In the genomic region with DNA sequence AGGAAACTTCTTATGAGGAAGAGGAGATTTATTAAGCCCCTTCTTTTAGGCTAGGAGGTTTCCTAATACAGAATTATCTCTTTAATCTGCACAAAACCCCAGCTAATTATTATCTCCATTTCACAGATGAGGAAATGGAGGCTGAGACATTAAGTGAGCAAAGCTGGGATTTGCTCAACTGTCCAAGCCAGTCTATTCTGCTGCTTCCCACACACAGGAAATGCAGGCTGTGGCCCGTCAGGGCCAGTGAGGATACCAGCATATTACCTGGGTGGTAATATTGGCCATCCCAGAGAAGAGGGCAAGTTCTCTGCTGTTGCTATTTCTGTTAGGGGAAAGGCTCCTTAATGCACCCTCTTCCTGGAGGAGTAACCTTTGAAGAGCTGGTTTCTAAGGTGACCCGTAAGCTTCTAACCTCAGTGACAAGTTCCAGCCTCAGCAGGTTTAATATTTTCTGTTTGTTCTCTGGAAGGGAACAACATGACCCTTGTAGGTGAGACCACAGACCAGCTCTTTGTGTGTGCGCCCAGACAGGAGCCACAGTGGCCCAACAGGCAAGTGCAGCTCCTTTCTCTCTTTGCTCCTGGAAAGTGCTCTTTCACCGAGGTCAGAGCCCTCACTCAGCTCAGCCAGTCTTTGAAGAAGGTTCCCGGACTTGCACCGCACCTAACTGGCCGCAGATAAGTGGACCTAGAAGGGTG, we compare ENCODE assay signal across 12 cellular contexts. TPM values are rescaled to one million over a fixed set of nuclear protein-coding genes. Genes with fewer than 3 reads are reported as not detected.
DNase-seq lines count a peak whose midpoint lies in the region; ATAC-seq and TF ChIP-seq lines count a peak whose summit lies in the region.
"Had no signal": no experiment of that assay in that cellular context is flagged by ENCODE, and none has a peak within 500 bp of the region (broad histone marks: within the 10 kb centered on the region; RNA-seq: fewer than 3 reads in every experiment).

No MANE protein-coding gene starts in this region.

- H3K27me3 Mint-ChIP-seq in GM23338 (ENCODE audit: insufficient read depth, low read depth, poor library complexity): no peaks in the 10 kb centered on the region
- H3K27me3 Mint-ChIP-seq in nephron (ENCODE audit: low read depth): no peaks in the 10 kb centered on the region
- H3K27me3 Mint-ChIP-seq in HFFc6 (ENCODE audit: insufficient read depth): peaks cover 3% of the 10 kb centered on the region; the same call in 1 of the 2 replicates

- no peaks in the 10 kb centered on the region for H3K36me3 ChIP-seq in GM23338 (ENCODE audit: insufficient read depth)
- H3K36me3 ChIP-seq in SJSA1: no peaks in the 10 kb centered on the region
- H3K36me3 ChIP-seq in HAP-1 (replicated peaks): no peaks in the 10 kb centered on the region

- H3K9me3 ChIP-seq in SJSA1 (replicated peaks): no peaks in the 10 kb centered on the region
- no peaks in the 10 kb centered on the region for H3K9me3 ChIP-seq in HAP-1

- no peaks in the 10 kb centered on the region for H3F3A ChIP-seq in GM23338 (replicated peaks; ENCODE audit: low read depth)

- H3K9me2 ChIP-seq in GM23338 (ENCODE audit: insufficient read depth): no peaks in the 10 kb centered on the region

- H3K4me1 ChIP-seq in GM23338 (ENCODE audit: insufficient read depth): peaks cover 2% of the 10 kb centered on the region; the same call in 1 of the 2 replicates
- H3K4me1 ChIP-seq in SJSA1 (replicated peaks): peaks cover 17% of the 10 kb centered on the region
- H3K4me1 ChIP-seq in HAP-1: peaks cover 27% of the 10 kb centered on the region

- ATAC-seq in GM18868 (IDR thresholded peaks at IDR 0.05; ENCODE audit: unreplicated experiment): peak; percentile 34
- ATAC-seq in GM23338: no peak
- ATAC-seq: sciatic nerve had no signal

- intact Hi-C loops in posterior vena cava (cut with DNase I): no loop called here

- H3K27ac Mint-ChIP-seq in GM23338 (no peak overlapping the region), nephron (peak overlapping the region in 2 of 3 experiments; percentile 4 to 44), HFFc6 (no peak overlapping the region)

- no peak overlapping the region for H3K4me2 ChIP-seq in GM23338

- 0 out of 2 replicates have a peak overlapping the region, but pooled peaks have one; percentile 38 for H2AFZ ChIP-seq in GM23338
- H2AFZ ChIP-seq: GM23248 had no signal

- no peaks in the 10 kb centered on the region for H3K9me3 Mint-ChIP-seq in GM23338
- H3K9me3 Mint-ChIP-seq in nephron: no peaks in the 10 kb centered on the region
- H3K9me3 Mint-ChIP-seq in HFFc6: no peaks in the 10 kb centered on the region

- in situ Hi-C loops in HAP-1 (cut with MboI; ENCODE audit: low sequenced_read_pairs): no loop called here

- H3K4me3 ChIP-seq in GM23338: no peak overlapping the region
- H3K4me3 ChIP-seq in SJSA1: peak overlapping the region; percentile 11
- H3K4me3 ChIP-seq in HAP-1: no peak overlapping the region
- H3K4me3 ChIP-seq: GM23248 had no signal

- TF ChIP-seq CTCF in GM23338 (conservative IDR thresholded peaks at IDR 0.05; ENCODE audit: low read depth in 2 of 2) (no peak), nephron (IDR thresholded peaks at IDR 0.05; ENCODE audit: unreplicated experiment in 3 of 3) (no peak), HFFc6 (IDR thresholded peaks at IDR 0.05) (no peak), GM10248 (IDR thresholded peaks at IDR 0.05; ENCODE audit: control extremely low read depth, extremely low read depth, low read depth, missing control alignments) (no peak)

- H3K4me1 Mint-ChIP-seq in GM23338 (peaks cover 3% of the 10 kb centered on the region), nephron (no peaks in the 10 kb centered on the region), HFFc6 (ENCODE audit: low read depth) (peaks cover 37% of the 10 kb centered on the region)

- CTCF ChIA-PET in GM10248 (lab: Yijun Ruan, JAX): interaction anchor here (1.1 to 5.8 kb wide), 8 partner anchors 10 to 163 kb away, joined by 4 to 33 read pairs (median 4); no protein-coding TSS in a partner anchor

- H3K36me3 Mint-ChIP-seq in GM23338 (ENCODE audit: low read depth) (no peaks in the 10 kb centered on the region), nephron (ENCODE audit: low read depth) (peaks cover 2% of the 10 kb centered on the region), HFFc6 (ENCODE audit: low read depth) (no peaks in the 10 kb centered on the region)

- no peaks in the 10 kb centered on the region for H4K20me1 ChIP-seq in GM23338 (replicated peaks; ENCODE audit: insufficient read depth)

- POLR2A ChIA-PET in GM10248 (lab: Yijun Ruan, JAX): no interaction called here

- no peak overlapping the region for H3K4me3 Mint-ChIP-seq in GM23338
- H3K4me3 Mint-ChIP-seq in nephron: no peak overlapping the region
- no peak overlapping the region for H3K4me3 Mint-ChIP-seq in HFFc6

- no peaks in the 10 kb centered on the region for H3K79me2 ChIP-seq in GM23338 (replicated peaks; ENCODE audit: insufficient read depth)

- DNase-seq in GM23338 (ENCODE audit: low spot score) (no peak), SJSA1 (ENCODE audit: low read depth in 1 of 2, low spot score in 2 of 2) (no peak), HFFc6 (no peak), HAP-1 (ENCODE audit: low spot score in 2 of 2) (no peak), posterior vena cava (ENCODE audit: low spot score) (no peak), GM10248 (ENCODE audit: extremely low spot score) (no peak)
- DNase-seq: GM23248, SW 1271 had no signal

- no peak overlapping the region for H3K27ac ChIP-seq in GM23338 (ENCODE audit: low read depth)
- H3K27ac ChIP-seq in SJSA1: no peak overlapping the region
- H3K27ac ChIP-seq: epithelial cell of prostate, GM23248 had no signal

- H3K27me3 ChIP-seq in GM23338 (ENCODE audit: insufficient read depth) (no peaks in the 10 kb centered on the region), SJSA1 (replicated peaks) (no peaks in the 10 kb centered on the region), HAP-1 (ENCODE audit: low read depth) (no peaks in the 10 kb centered on the region)

TF ChIP-seq in GM23338, 12 proteins besides CTCF, POLR2A, EP300 and RAD21:
- no peak for TF ChIP-seq EZH2phosphoT487 (IDR thresholded peaks at IDR 0.05; ENCODE audit: unreplicated experiment)

RNA-seq across cellular contexts. Expression of a gene that starts 35.6 kb away (rescaled TPM):
- 0.56 and 0.66 TPM in 2 replicates for total RNA-seq in GM23338 (2014; rRNA removed; shearing (Covaris generic))
- 0.03 and 0.19 TPM in 2 replicates for polyA plus RNA-seq in GM23338 (2016; fragmentation: Nextera tagmentation; extraction: Ambion mirVana)
- 15.0 and 19.0 TPM in 2 replicates for total RNA-seq in SJSA1 (2014; rRNA removed; shearing (Covaris generic))
- 10 to 100 TPM; 16.3 to 18.8 (median 18.1) TPM for total RNA-seq in HFFc6 (2021; fragmentation: NEBNext Ultra II Directional; extraction: Animal tissue kit (Norgen Biotek cat#: 25700))
- total RNA-seq in posterior vena cava: 10 to 100 TPM; 13.9 to 16.9 TPM

Comparison
In these comparisons a context has a peak if more than half of its experiments do, and no peak if none do; other contexts are left out.
1. H3K27ac Mint-ChIP-seq: peak in nephron (2 of 3); none in GM23338 (single experiment) and HFFc6 (single experiment).